22 cellular contexts compared by ENCODE assay signal in genomic region chr7:22108151-22108845, GRCh38.
A peak's percentile ranks its signal among the peaks of the same experiment; 100 is the strongest.
DNase-seq lines count a peak whose midpoint lies in the region; FAIRE-seq and TF ChIP-seq lines count a peak whose summit lies in the region.
"Had no signal": no experiment of that assay in that cellular context is flagged by ENCODE, and none has a peak within 500 bp of the region (broad histone marks: within the 10 kb centered on the region; RNA-seq: fewer than 3 reads in every experiment).

No MANE protein-coding gene starts in this region.

- intact Hi-C loops in posterior cingulate gyrus (cut with DNase I) (no loop called here), prostate gland (cut with DNase I) (no loop called here)

- no peaks in the 10 kb centered on the region for H3K9me3 ChIP-seq in prostate gland

- peak; percentile 52 for DNase-seq in ELF-1 (ENCODE audit: low read depth, low spot score)
- DNase-seq in inferior parietal cortex (ENCODE audit: extremely low spot score) = peak; percentile 86
- peak; percentile 62 to 97 (median 80) for DNase-seq in posterior cingulate gyrus
- DNase-seq in GM12892 (ENCODE audit: insufficient read length) = no peak
- DNase-seq in prostate gland (ENCODE audit: low spot score) = no peak
- no peak for DNase-seq in activated CD4-positive, alpha-beta T cell treated with anti-CD3 and anti-CD28 coated beads for 48 hours
- no peak for DNase-seq in NCI-H2029 treated with DMSO at 0.1 percent for 48 hours (lab: John Stamatoyannopoulos, UW)
- DNase-seq: AML-193; CD4-positive, alpha-beta T cell; DND-41; GF-D8; KBM-7; NCI-H1048; NCI-H1694; NCI-H2171; NCI-H510A; NCI-H82; SIG-M5 had no signal

- TF ChIP-seq POLR2A in GM12892 (IDR thresholded peaks at IDR 0.05; ENCODE audit: low read depth, low read length) (no peak), prostate gland (IDR thresholded peaks at IDR 0.05) (no peak)

- TF ChIP-seq CTCF in prostate gland (IDR thresholded peaks at IDR 0.05) = no peak

- H3K36me3 ChIP-seq in prostate gland = no peaks in the 10 kb centered on the region

- no peaks in the 10 kb centered on the region for H3K27me3 ChIP-seq in prostate gland (replicated peaks; ENCODE audit: insufficient read depth)

- no peaks in the 10 kb centered on the region for H3K4me1 ChIP-seq in prostate gland (replicated peaks)

- H3K27ac ChIP-seq in cingulate gyrus (ENCODE audit: low read depth, low read length) (peak overlapping the region; percentile 100), prostate gland (no peak overlapping the region)
- H3K27ac ChIP-seq: GM23248, HL-60 had no signal

- 74% methylated on average over 13 of the region's 13 CpGs for WGBS in prostate gland

- H3K4me3 ChIP-seq in prostate gland = no peak overlapping the region
- H3K4me3 ChIP-seq: GM23248 had no signal

- no peak for FAIRE-seq in GM12892 (lab: Jason Lieb, UNC)
- FAIRE-seq: RCC 7860 had no signal

Comparison
In these comparisons a context has a peak if more than half of its experiments do, and no peak if none do; other contexts are left out.
1. DNase-seq: peak in ELF-1 (single experiment), inferior parietal cortex (single experiment) and posterior cingulate gyrus (10 of 10); none in GM12892 (single experiment), prostate gland (single experiment), activated CD4-positive, alpha-beta T cell treated with anti-CD3 and anti-CD28 coated beads for 48 hours (single experiment) and NCI-H2029 treated with DMSO at 0.1 percent for 48 hours (single experiment).